Comparison of ENCODE assay signal across 27 cellular contexts in the genomic region with DNA sequence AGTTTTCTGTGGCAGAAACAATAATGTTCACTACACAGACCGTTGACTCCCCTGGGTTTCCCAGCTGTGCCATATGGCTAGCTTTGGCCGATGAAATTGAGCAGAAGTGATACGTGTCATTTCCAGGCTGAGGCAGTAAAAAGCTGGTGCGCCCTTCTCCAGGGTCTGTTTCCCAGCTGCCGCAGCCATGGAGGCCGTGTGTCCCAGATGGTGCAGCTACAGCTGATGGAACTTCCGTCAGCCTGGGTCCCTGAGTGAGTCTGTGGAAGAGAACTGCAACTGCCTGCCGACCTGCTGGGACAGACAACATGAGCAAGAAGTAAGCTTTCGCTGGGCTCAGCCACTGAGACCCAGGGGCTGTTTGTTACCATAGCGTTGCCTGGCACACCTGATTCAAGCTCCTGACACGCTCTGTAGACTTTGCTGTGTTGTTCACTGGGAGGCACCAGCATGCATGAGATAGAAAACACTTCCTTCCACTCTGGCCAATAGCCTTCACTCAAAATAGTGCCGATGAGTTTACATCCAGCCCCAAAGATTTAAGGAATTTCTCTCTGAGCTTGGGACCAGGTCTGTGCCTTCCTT.
DNase-seq lines count a peak whose midpoint lies in the region; ATAC-seq, FAIRE-seq and TF ChIP-seq lines count a peak whose summit lies in the region.
"Had no signal": no experiment of that assay in that cellular context is flagged by ENCODE, and none has a peak within 500 bp of the region (broad histone marks: within the 10 kb centered on the region; RNA-seq: fewer than 3 reads in every experiment).

No MANE protein-coding gene starts in this region.

- no peak for DNase-seq in HepG2 (ENCODE audit: low spot score)
- no peak for DNase-seq in right lobe of liver
- DNase-seq in NCI-H446 treated with DMSO at 0.1 percent for 48 hours (lab: John Stamatoyannopoulos, UW), result peak; percentile 26
- no peak for DNase-seq in H1 (ENCODE audit: low read depth in 1 of 2, low spot score in 2 of 2)
- no peak for DNase-seq in effector memory CD8-positive, alpha-beta T cell
- DNase-seq in SHP77 (lab: John Stamatoyannopoulos, UW), result no peak
- DNase-seq: 8988T; activated CD4-positive, alpha-beta T cell treated with anti-CD3 and anti-CD28 coated beads, Interleukin-2, amount 50 U/mL, for 1 hour; activated naive CD4-positive, alpha-beta T cell; activated T-cell treated with anti-CD3 and anti-CD28 coated beads, Interleukin-2, amount 50 U/mL, for 72 hours; CD8-positive, alpha-beta memory T cell; DMS53; gastrocnemius medialis; GDM1; Karpas-422; left colon; mammary epithelial cell; NCI-H1436 treated with DMSO at 0.1 percent for 48 hours; psoas muscle; Right ventricle myocardium superior; stimulated activated naive CD4-positive, alpha-beta T cell; T-helper 9 cell; uterus had no signal

- no peak overlapping the region for H3K4me2 ChIP-seq in HepG2 (ENCODE audit: low read depth, low read length)
- no peak overlapping the region for H3K4me2 ChIP-seq in H1 (ENCODE audit: insufficient read depth in 1 of 2, low read depth in 2 of 2, low read length in 2 of 2)
- H3K4me2 ChIP-seq: hepatocyte had no signal

- no peak overlapping the region for H3K4ac ChIP-seq in H1 (replicated peaks; ENCODE audit: insufficient read length, low read depth, low read length)

- FAIRE-seq in HepG2 (lab: Jason Lieb, UNC), result no peak
- no peak for FAIRE-seq in H1 (lab: Jason Lieb, UNC)

- H3K36me3 ChIP-seq in HepG2 (replicated peaks in 1 of 2; ENCODE audit: control insufficient read depth in 1 of 2, insufficient read depth in 2 of 2, low read length in 2 of 2), result no peaks in the 10 kb centered on the region
- H3K36me3 ChIP-seq in right lobe of liver, result no peaks in the 10 kb centered on the region
- H3K36me3 ChIP-seq in H1 (ENCODE audit: control insufficient read depth in 2 of 4, insufficient read depth in 4 of 4, low read length in 3 of 4), result no peaks in the 10 kb centered on the region
- H3K36me3 ChIP-seq: gastrocnemius medialis, uterus had no signal

- CTCF ChIA-PET in HepG2 (lab: Yijun Ruan, JAX; ENCODE audit: low intra/inter-chr PET ratio, low total read pairs) (no interaction called here), H1 (lab: Charles Lee; ENCODE audit: partially characterized antibody) (interaction anchor here (0.6 to 3.3 kb wide), 11 partner anchors 10 to 155 kb away, joined by 3 to 15 read pairs (median 4); no protein-coding TSS in a partner anchor)

- H3K27me3 ChIP-seq in HepG2 (ENCODE audit: control insufficient read depth in 1 of 2, insufficient read depth in 2 of 2, low read length in 2 of 2) (peaks cover 0 to 15% of the 10 kb centered on the region in 2 experiments; a peak in 1 of 5 replicates), right lobe of liver (no peaks in the 10 kb centered on the region), H1 (replicated peaks in 1 of 4; ENCODE audit: control insufficient read depth in 3 of 4, extremely low read depth in 1 of 4, insufficient read depth in 3 of 4, low read length in 3 of 4) (no peaks in the 10 kb centered on the region)
- H3K27me3 ChIP-seq: gastrocnemius medialis, hepatocyte, uterus had no signal

- no peak overlapping the region for H3K56ac ChIP-seq in H1 (replicated peaks; ENCODE audit: insufficient read length, low read depth, low read length)

- H4K91ac ChIP-seq in H1 (replicated peaks; ENCODE audit: insufficient read length, low read length), result no peak overlapping the region

- intact Hi-C loops in HepG2 (cut with micrococcal nuclease; ENCODE audit: unreplicated experiment) (no loop called here), right lobe of liver (cut with DNase I) (no loop called here)

- H2BK120ac ChIP-seq in H1 (replicated peaks; ENCODE audit: low read depth, low read length), result no peak overlapping the region

- no TSS peak for BruUV-seq in HepG2 (replicated peaks; lab: Mats Ljungman, UMichigan)

- no peak overlapping the region for H3K27ac Mint-ChIP-seq in effector memory CD8-positive, alpha-beta T cell
- H3K27ac Mint-ChIP-seq: activated T-cell treated with anti-CD3 and anti-CD28 coated beads, Interleukin-2, amount 50 U/mL, for 72 hours had no signal

- H3K9ac ChIP-seq in HepG2 (ENCODE audit: insufficient read depth, low read depth, low read length) (no peak overlapping the region), H1 (replicated peaks in 1 of 4; ENCODE audit: extremely low read depth in 1 of 4, low read depth in 3 of 4, low read length in 3 of 4) (no peak overlapping the region)

- H3K18ac ChIP-seq in H1 (ENCODE audit: extremely low read depth, low read length), result no peak overlapping the region

- no peak overlapping the region for H2BK5ac ChIP-seq in H1 (ENCODE audit: low read depth, low read length)

- H2BK20ac ChIP-seq in H1 (ENCODE audit: low read length), result no peak overlapping the region

- H2AFZ ChIP-seq in HepG2 (ENCODE audit: low read length) (no peak overlapping the region), H1 (ENCODE audit: low read length) (0 out of 2 replicates have a peak overlapping the region, but pooled peaks have one; percentile 15)
- H2AFZ ChIP-seq: hepatocyte had no signal

- no peak overlapping the region for H3K4me3 ChIP-seq in HepG2 (replicated peaks in 1 of 3; ENCODE audit: insufficient read depth in 1 of 3, low read depth in 2 of 3, low read length in 3 of 3)
- no peak overlapping the region for H3K4me3 ChIP-seq in right lobe of liver
- H3K4me3 ChIP-seq in H1 (ENCODE audit: extremely low read depth in 1 of 4, insufficient read depth in 2 of 4, low read depth in 3 of 4, low read length in 4 of 4), result no peak overlapping the region
- H3K4me3 ChIP-seq: gastrocnemius medialis, hepatocyte, psoas muscle, uterus had no signal

- no peak overlapping the region for H3K23ac ChIP-seq in H1 (ENCODE audit: insufficient read length)

- H3K4me1 ChIP-seq in HepG2 (ENCODE audit: insufficient read depth, low read length), result peaks cover 54% of the 10 kb centered on the region
- H3K4me1 ChIP-seq in right lobe of liver, result no peaks in the 10 kb centered on the region
- no peaks in the 10 kb centered on the region for H3K4me1 ChIP-seq in H1 (replicated peaks in 1 of 4; ENCODE audit: control insufficient read depth in 3 of 4, insufficient read depth in 4 of 4, low read length in 3 of 4)
- H3K4me1 ChIP-seq: gastrocnemius medialis, psoas muscle, uterus had no signal

- H2BK12ac ChIP-seq in H1 (ENCODE audit: low read depth, low read length), result no peak overlapping the region

- ATAC-seq in HepG2, result no peak
- ATAC-seq in right lobe of liver, result no peak
- no peak for ATAC-seq in HG03097 (IDR thresholded peaks at IDR 0.05; ENCODE audit: low FRiP score, unreplicated experiment)
- no peak for ATAC-seq in effector memory CD8-positive, alpha-beta T cell (replicated peaks)
- ATAC-seq in GM19395 (IDR thresholded peaks at IDR 0.05; ENCODE audit: unreplicated experiment), result no peak
- ATAC-seq: activated T-cell treated with anti-CD3 and anti-CD28 coated beads, Interleukin-2, amount 50 U/mL, for 72 hours; gastrocnemius medialis; left colon; psoas muscle had no signal

- H3K79me2 ChIP-seq in HepG2 (ENCODE audit: insufficient read depth, low read length) (no peaks in the 10 kb centered on the region), H1 (ENCODE audit: control insufficient read depth in 1 of 2, insufficient read depth in 2 of 2, low read length in 2 of 2) (no peaks in the 10 kb centered on the region)
- H3K79me2 ChIP-seq: hepatocyte had no signal

- no peaks in the 10 kb centered on the region for H3K9me3 ChIP-seq in HepG2 (ENCODE audit: low read length)
- H3K9me3 ChIP-seq in right lobe of liver, result no peaks in the 10 kb centered on the region
- no peaks in the 10 kb centered on the region for H3K9me3 ChIP-seq in H1 (ENCODE audit: insufficient read depth in 2 of 2, low read depth in 1 of 2, low read length in 1 of 2)
- H3K9me3 ChIP-seq: gastrocnemius medialis, psoas muscle, uterus had no signal

- H3K27ac ChIP-seq in HepG2 (ENCODE audit: extremely low read length, insufficient read depth, low read length), result no peak overlapping the region
- no peak overlapping the region for H3K27ac ChIP-seq in right lobe of liver
- no peak overlapping the region for H3K27ac ChIP-seq in H1 (ENCODE audit: low read depth, low read length)
- H3K27ac ChIP-seq: gastrocnemius medialis, hepatocyte, psoas muscle, uterus had no signal

- H3K4me1 Mint-ChIP-seq in effector memory CD8-positive, alpha-beta T cell (ENCODE audit: low read depth in 2 of 2), result peaks cover 15 to 22% of the 10 kb centered on the region in 2 donors

- POLR2A ChIA-PET in HepG2 (lab: Yijun Ruan, JAX) (interaction anchor here (1.6 to 2.7 kb wide), 3 partner anchors 12 to 23 kb away, joined by 3 to 13 read pairs (median 12); no protein-coding TSS in a partner anchor), H1 (lab: Charles Lee; ENCODE audit: partially characterized antibody) (interaction anchor here (0.7 kb wide), 1 partner anchor 10 kb away, joined by 3 read pairs; no protein-coding TSS in a partner anchor)

- H3K27me3 Mint-ChIP-seq in effector memory CD8-positive, alpha-beta T cell, result peaks cover 37 to 41% of the 10 kb centered on the region in 2 donors

- H3K9me3 Mint-ChIP-seq in effector memory CD8-positive, alpha-beta T cell, result no peaks in the 10 kb centered on the region
- H3K9me3 Mint-ChIP-seq: activated T-cell treated with anti-CD3 and anti-CD28 coated beads, Interleukin-2, amount 50 U/mL, for 72 hours; central memory CD8-positive, alpha-beta T cell had no signal

- H4K20me1 ChIP-seq in HepG2 (ENCODE audit: insufficient read depth, low read length) (no peaks in the 10 kb centered on the region), H1 (replicated peaks in 1 of 2; ENCODE audit: control insufficient read depth in 1 of 2, insufficient read depth in 2 of 2, low read length in 2 of 2) (no peaks in the 10 kb centered on the region)

- TF ChIP-seq CTCF in HepG2 (CRISPR knock-in tag; IDR thresholded peaks at IDR 0.05) (no peak), right lobe of liver (IDR thresholded peaks at IDR 0.05) (no peak), H1 (IDR thresholded peaks at IDR 0.05; ENCODE audit: control extremely low read depth in 1 of 3, insufficient read depth in 1 of 3, low read depth in 1 of 3, low read length in 3 of 3) (no peak)

- H3K4me3 Mint-ChIP-seq in effector memory CD8-positive, alpha-beta T cell, result no peak overlapping the region
- H3K4me3 Mint-ChIP-seq: activated T-cell treated with anti-CD3 and anti-CD28 coated beads, Interleukin-2, amount 50 U/mL, for 72 hours; CD8-positive, alpha-beta memory T cell; central memory CD8-positive, alpha-beta T cell had no signal

- in situ Hi-C loops in HepG2 (cut with HindIII; ENCODE audit: extremely low pct_ligation_motif_present, low pct_unique_long_range_greater_than_20kb), result no loop called here

- TF ChIP-seq POLR2A in HepG2 (IDR thresholded peaks at IDR 0.05; ENCODE audit: insufficient read depth in 1 of 2, low read depth in 2 of 2, low read length in 2 of 2) (no peak), right lobe of liver (IDR thresholded peaks at IDR 0.05) (no peak), H1 (IDR thresholded peaks at IDR 0.05; ENCODE audit: control extremely low read depth in 1 of 2, low read depth in 2 of 2, low read length in 2 of 2) (no peak)

- H4K5ac ChIP-seq in H1 (ENCODE audit: insufficient read length, low read depth, low read length), result no peak overlapping the region

- peak overlapping the region; percentile 75; the same call in 1 of the 2 replicates for H4K8ac ChIP-seq in H1 (ENCODE audit: extremely low read depth, insufficient read depth, low read length)

- peaks cover 16% of the 10 kb centered on the region for H3K36me3 Mint-ChIP-seq in effector memory CD8-positive, alpha-beta T cell (ENCODE audit: insufficient read depth)
- H3K36me3 Mint-ChIP-seq: CD8-positive, alpha-beta memory T cell had no signal

- no peak overlapping the region for H3K14ac ChIP-seq in H1 (ENCODE audit: insufficient read length)

- H3K23me2 ChIP-seq in H1 (ENCODE audit: low read depth, low read length), result no peaks in the 10 kb centered on the region

- H2BK15ac ChIP-seq in H1 (ENCODE audit: low read length), result no peak overlapping the region

- TF ChIP-seq EP300 in HepG2 (IDR thresholded peaks at IDR 0.05; ENCODE audit: low read depth in 2 of 2, low read length in 2 of 2), result no peak
- TF ChIP-seq EP300 in HepG2 (CRISPR knock-in tag; IDR thresholded peaks at IDR 0.05; ENCODE audit: borderline replicate concordance), result no peak
- no peak for TF ChIP-seq EP300 in H1 (IDR thresholded peaks at IDR 0.05; ENCODE audit: borderline replicate concordance in 1 of 2, low read depth in 2 of 2, low read length in 2 of 2)

- no peak overlapping the region for H2AK5ac ChIP-seq in H1 (ENCODE audit: low read depth, low read length)

- WGBS in HepG2 (ENCODE audit: low lambda C conversion rate), result 65% methylated on average over 10 of the region's 12 CpGs
- WGBS in right lobe of liver (ENCODE audit: insufficient coverage, low coverage, low lambda C conversion rate, missing lambda C conversion rate), result 84% methylated on average over 7 of the region's 12 CpGs
- 91% methylated on average over 11 of the region's 12 CpGs; no CpG with 5 or more reads in 1 of the 2 experiments for WGBS in H1 (ENCODE audit: extremely low coverage in 1 of 2, insufficient coverage in 1 of 2, insufficient read length in 1 of 2, insufficient replicate concordance in 2 of 2, low coverage in 1 of 2, low lambda C conversion rate in 2 of 2, missing lambda C conversion rate in 1 of 2), 2 experiments

- no peaks in the 10 kb centered on the region for H3K79me1 ChIP-seq in H1 (ENCODE audit: low read depth, low read length)

- TF ChIP-seq RAD21 in HepG2 (CRISPR knock-in tag; IDR thresholded peaks at IDR 0.05) (no peak), H1 (IDR thresholded peaks at IDR 0.05 in 1 of 2, conservative IDR thresholded peaks at IDR 0.05 in 1 of 2; ENCODE audit: low read depth in 2 of 2, low read length in 2 of 2) (no peak)
